In the genomic region with DNA sequence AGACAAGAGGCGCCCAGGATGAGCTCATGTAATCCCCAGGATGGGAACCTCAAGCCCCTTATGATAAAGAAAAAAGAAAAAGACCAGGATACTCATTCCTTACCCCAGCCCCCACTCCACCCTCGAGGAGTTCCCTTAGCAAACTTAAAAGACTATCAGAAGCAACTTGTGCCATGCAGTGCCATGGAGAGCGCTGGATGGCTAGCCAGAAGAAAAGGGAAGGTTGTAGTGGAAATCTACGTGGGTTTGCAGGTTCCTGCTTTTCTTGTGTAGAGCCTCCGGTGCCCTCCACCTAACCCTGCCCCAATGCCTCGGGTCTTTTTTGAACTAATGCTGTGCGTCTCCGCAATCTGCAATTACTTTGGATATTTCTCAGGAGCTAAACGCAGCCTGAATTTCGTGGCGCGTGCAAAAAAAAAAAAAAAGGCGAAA, we compare ENCODE assay signal across 12 cellular contexts. TPM values are rescaled to one million over a fixed set of nuclear protein-coding genes. Genes with fewer than 3 reads are reported as not detected.
DNase-seq lines count a peak whose midpoint lies in the region; ATAC-seq and TF ChIP-seq lines count a peak whose summit lies in the region.
"Had no signal": no experiment of that assay in that cellular context is flagged by ENCODE, and none has a peak within 500 bp of the region (broad histone marks: within the 10 kb centered on the region; RNA-seq: fewer than 3 reads in every experiment).

No MANE protein-coding gene starts in this region.

- CTCF ChIA-PET in AG04449 (lab: Yijun Ruan, JAX) = interaction anchor here (1.7 to 17.0 kb wide), 3 partner anchors 9 to 14 kb away, joined by 4 to 230 read pairs (median 30); no protein-coding TSS in a partner anchor

- ATAC-seq in GM23338 (peak; percentile 37), lower lobe of right lung (peak in 1 of 2 donors; percentile 37), HG02610 (IDR thresholded peaks at IDR 0.05; ENCODE audit: unreplicated experiment) (no peak), HG02623 (IDR thresholded peaks at IDR 0.05; ENCODE audit: unreplicated experiment) (no peak)
- ATAC-seq: PC-3 had no signal

- in situ Hi-C loops in astrocyte of the spinal cord (cut with HindIII; ENCODE audit: low sequenced_read_pairs) = no loop called here

- POLR2A ChIA-PET in AG04449 (lab: Yijun Ruan, JAX) = no interaction called here

- no peaks in the 10 kb centered on the region for H3K79me2 ChIP-seq in GM23338 (replicated peaks; ENCODE audit: insufficient read depth)

- intact Hi-C loops in lower lobe of right lung (cut with DNase I) = no loop called here

- H3K4me2 ChIP-seq in GM23338 = peak overlapping the region; percentile 90

- H3K27ac Mint-ChIP-seq in GM23338 = no peak overlapping the region
- H3K27ac Mint-ChIP-seq: activated CD4-positive, alpha-beta memory T cell treated with anti-CD3 and anti-CD28 coated beads, Interleukin-2, amount 10 ng/mL, durations not matched to agents 7 days and 5 days had no signal

- H3K4me1 ChIP-seq in GM23338 (ENCODE audit: insufficient read depth) (peaks cover 39% of the 10 kb centered on the region), lower lobe of right lung (peaks cover 5% of the 10 kb centered on the region)

- H3K36me3 ChIP-seq in GM23338 (ENCODE audit: insufficient read depth) = no peaks in the 10 kb centered on the region
- no peaks in the 10 kb centered on the region for H3K36me3 ChIP-seq in lower lobe of right lung

- no peak for DNase-seq in AG04449 (ENCODE audit: low read depth, low spot score)
- peak; percentile 36 for DNase-seq in GM23338 (ENCODE audit: low spot score)
- no peak for DNase-seq in astrocyte of the spinal cord (ENCODE audit: low read depth, low spot score)
- DNase-seq in lower lobe of right lung = no peak
- no peak for DNase-seq in NCI-H187 treated with DMSO at 0.1 percent for 48 hours (lab: John Stamatoyannopoulos, UW)
- DNase-seq in cerebellum (ENCODE audit: low spot score) = no peak
- DNase-seq: activated CD4-positive, alpha-beta memory T cell treated with anti-CD3 and anti-CD28 coated beads, Interleukin-2, amount 10 ng/mL, durations not matched to agents 7 days and 5 days; hippocampal formation; PC-3; stimulated activated CD4-positive, alpha-beta T cell treated with anti-CD3 and anti-CD28 coated beads, Interleukin-12 subunit alpha, Interleukin-12 subunit beta, amount 100 ng/mL, for 4 hours had no signal

- no peak overlapping the region for H3K4me3 Mint-ChIP-seq in GM23338
- H3K4me3 Mint-ChIP-seq: activated CD4-positive, alpha-beta memory T cell treated with anti-CD3 and anti-CD28 coated beads, Interleukin-2, amount 10 ng/mL, durations not matched to agents 7 days and 5 days had no signal

- H3K9me2 ChIP-seq in GM23338 (ENCODE audit: insufficient read depth) = no peaks in the 10 kb centered on the region

- H3K27me3 Mint-ChIP-seq in GM23338 (ENCODE audit: insufficient read depth, low read depth, poor library complexity) = peaks cover 2% of the 10 kb centered on the region

- no peak overlapping the region for H3K27ac ChIP-seq in GM23338 (ENCODE audit: low read depth)
- H3K27ac ChIP-seq in lower lobe of right lung = no peak overlapping the region

- H3F3A ChIP-seq in GM23338 (replicated peaks; ENCODE audit: low read depth) = no peaks in the 10 kb centered on the region

- H3K9me3 ChIP-seq in lower lobe of right lung = no peaks in the 10 kb centered on the region

- no peaks in the 10 kb centered on the region for H3K36me3 Mint-ChIP-seq in GM23338 (ENCODE audit: low read depth)

- H2AFZ ChIP-seq in GM23338 = peak overlapping the region; percentile 91

- H4K20me1 ChIP-seq in GM23338 (replicated peaks; ENCODE audit: insufficient read depth) = no peaks in the 10 kb centered on the region

- H3K4me3 ChIP-seq in AG04449 (ENCODE audit: low read depth, low read length) (peak overlapping the region; percentile 47), GM23338 (peak overlapping the region; percentile 71), astrocyte of the spinal cord (ENCODE audit: low read depth, low read length) (peak overlapping the region; percentile 30), lower lobe of right lung (peak overlapping the region; percentile 14)

- H3K27me3 ChIP-seq in GM23338 (ENCODE audit: insufficient read depth) (peaks cover 48% of the 10 kb centered on the region), lower lobe of right lung (ENCODE audit: low read depth) (peaks cover 69% of the 10 kb centered on the region)

- TF ChIP-seq CTCF in AG04449 (IDR thresholded peaks at IDR 0.05; ENCODE audit: insufficient read depth, low read length, missing control alignments) = no peak
- no peak for TF ChIP-seq CTCF in GM23338 (conservative IDR thresholded peaks at IDR 0.05; ENCODE audit: low read depth in 2 of 2)
- TF ChIP-seq CTCF in astrocyte of the spinal cord (IDR thresholded peaks at IDR 0.05; ENCODE audit: low read depth, low read length) = no peak
- no peak for TF ChIP-seq CTCF in lower lobe of right lung (IDR thresholded peaks at IDR 0.05)

- peaks cover 26% of the 10 kb centered on the region for H3K4me1 Mint-ChIP-seq in GM23338

- H3K9me3 Mint-ChIP-seq in GM23338 = no peaks in the 10 kb centered on the region
- H3K9me3 Mint-ChIP-seq: activated CD4-positive, alpha-beta memory T cell treated with anti-CD3 and anti-CD28 coated beads, Interleukin-2, amount 10 ng/mL, durations not matched to agents 7 days and 5 days had no signal

TF ChIP-seq in GM23338, 12 proteins besides CTCF, POLR2A, EP300 and RAD21:
- TF ChIP-seq NANOG (IDR thresholded peaks at IDR 0.05; ENCODE audit: borderline replicate concordance) = no peak
- TF ChIP-seq REST (IDR thresholded peaks at IDR 0.05; ENCODE audit: unreplicated experiment) = no peak
- no peak for TF ChIP-seq ZNF114 (CRISPR knock-in tag; IDR thresholded peaks at IDR 0.05)
- peak; percentile 8 for TF ChIP-seq EZH2 (IDR thresholded peaks at IDR 0.05; ENCODE audit: low read depth, unreplicated experiment)

RNA-seq across cellular contexts. Expression of gene BCL11A, which starts 16.2 kb away (rescaled TPM):
- total RNA-seq in GM23338 (2014; rRNA removed; shearing (Covaris generic)) = 49.2 and 57.5 TPM in 2 replicates
- 72.5 and 77.6 TPM in 2 replicates for polyA plus RNA-seq in GM23338 (2016; fragmentation: Nextera tagmentation; extraction: Ambion mirVana)
- total RNA-seq in lower lobe of right lung (9.7 TPM), cerebellum (128 TPM)
- total RNA-seq: activated CD4-positive, alpha-beta memory T cell treated with anti-CD3 and anti-CD28 coated beads, Interleukin-2, amount 10 ng/mL, durations not matched to agents 7 days and 5 days had no signal

Comparison
In these comparisons a context has a peak if more than half of its experiments do, and no peak if none do; other contexts are left out.
1. H3K4me3 ChIP-seq: peak in every context shown above with its lines; median percentile 71 in GM23338; 47 in AG04449; 30 in astrocyte of the spinal cord; 14 in lower lobe of right lung.